19 cellular contexts compared by ENCODE assay signal in genomic region chr4:100098681-100099080, GRCh38.
DNase-seq lines count a peak whose midpoint lies in the region; ATAC-seq and TF ChIP-seq lines count a peak whose summit lies in the region.
"Had no signal": no experiment of that assay in that cellular context is flagged by ENCODE, and none has a peak within 500 bp of the region (broad histone marks: within the 10 kb centered on the region; RNA-seq: fewer than 3 reads in every experiment).

No MANE protein-coding gene starts in this region.

- no peak overlapping the region for H3K14ac ChIP-seq in mesenchymal stem cell (ENCODE audit: low read length in 2 of 2)

- ATAC-seq in mucosa of descending colon (no peak), GM21360 (IDR thresholded peaks at IDR 0.05; ENCODE audit: unreplicated experiment) (no peak)
- ATAC-seq: Right ventricle myocardium inferior had no signal

- peaks cover 15% of the 10 kb centered on the region for H3K4me1 ChIP-seq in A673 (ENCODE audit: insufficient read depth, low read length, poor library complexity, severe bottlenecking)
- H3K4me1 ChIP-seq in mesenchymal stem cell (ENCODE audit: control insufficient read depth, insufficient read depth, low read depth, low read length) = peaks cover 3% of the 10 kb centered on the region
- H3K4me1 ChIP-seq in mucosa of descending colon (ENCODE audit: low read depth) = no peaks in the 10 kb centered on the region

- no peaks in the 10 kb centered on the region for H3K79me1 ChIP-seq in mesenchymal stem cell (replicated peaks; ENCODE audit: low read length, poor library complexity, severe bottlenecking)

- DNase-seq in A673 (ENCODE audit: low spot score) (peak; percentile 39), DMS53 treated with DMSO at 0.1 percent for 48 hours (lab: John Stamatoyannopoulos, UW; ENCODE audit: unreplicated experiment) (peak; percentile 3), WERI-Rb-1 (peak; percentile 75), mesenchymal stem cell (peak; percentile 57), mucosa of descending colon (no peak), cardiac septum (ENCODE audit: low spot score) (no peak)
- DNase-seq in activated CD4-positive, alpha-beta T cell treated with anti-CD3 and anti-CD28 coated beads for 48 hours = no peak
- DNase-seq: CD8-positive, alpha-beta memory T cell; GF-D8; H9; Karpas-422; NCI-H1417 treated with DMSO at 0.1 percent for 48 hours; NCI-H1930; NCI-H526; Peyer's patch had no signal

- WGBS in mesenchymal stem cell = 47% methylated on average over 1 of the region's 2 CpGs

- no peak overlapping the region for H3K4ac ChIP-seq in mesenchymal stem cell (ENCODE audit: low read depth in 1 of 2, low read length in 2 of 2)

- H3K9me3 ChIP-seq in A673 (ENCODE audit: low read depth, low read length, poor library complexity, severe bottlenecking) = no peaks in the 10 kb centered on the region
- H3K9me3 ChIP-seq in WERI-Rb-1 (ENCODE audit: severe bottlenecking) = no peaks in the 10 kb centered on the region
- no peaks in the 10 kb centered on the region for H3K9me3 ChIP-seq in mesenchymal stem cell (ENCODE audit: control insufficient read depth, low read length)
- no peaks in the 10 kb centered on the region for H3K9me3 ChIP-seq in mucosa of descending colon
- H3K9me3 ChIP-seq: BLaER1 treated with 17β-estradiol and CSF1 and Interleukin-3, amounts not matched to agents 10 nM and 100 nM; Peyer's patch had no signal

- H3K18ac ChIP-seq in mesenchymal stem cell (ENCODE audit: low read depth in 1 of 2, low read length in 2 of 2) = no peak overlapping the region

- intact Hi-C loops in A673 (cut with micrococcal nuclease; ENCODE audit: unreplicated experiment) = loop anchor here (10.0 kb wide), 1 partner anchor 316 kb away; no protein-coding TSS in a partner anchor
- intact Hi-C loops in mucosa of descending colon (cut with DNase I, micrococcal nuclease) = no loop called here
- intact Hi-C loops in cardiac septum (cut with DNase I) = loop anchor here (5.0 to 10.0 kb wide), 2 partner anchors 316 to 639 kb away; no protein-coding TSS in a partner anchor

- TF ChIP-seq CTCF in A673 (conservative IDR thresholded peaks at IDR 0.05; ENCODE audit: low read depth, low read length) = no peak
- TF ChIP-seq CTCF in WERI-Rb-1 (IDR thresholded peaks at IDR 0.05; ENCODE audit: low read depth, low read length) = no peak
- no peak for TF ChIP-seq CTCF in mucosa of descending colon (IDR thresholded peaks at IDR 0.05)

- no peak overlapping the region for H2AFZ ChIP-seq in mesenchymal stem cell (ENCODE audit: low read depth, low read length)

- no TSS peak for BruUV-seq in A673 (replicated peaks; lab: Mats Ljungman, UMichigan)

- no peaks in the 10 kb centered on the region for H3K27me3 ChIP-seq in A673 (replicated peaks; ENCODE audit: insufficient read depth, low read depth, low read length, poor library complexity)
- H3K27me3 ChIP-seq in WERI-Rb-1 (ENCODE audit: insufficient read depth, low read depth, severe bottlenecking) = no peaks in the 10 kb centered on the region
- H3K27me3 ChIP-seq in mesenchymal stem cell (ENCODE audit: control insufficient read depth in 1 of 2, insufficient read depth in 1 of 2, low read length in 2 of 2) = no peaks in the 10 kb centered on the region
- H3K27me3 ChIP-seq: BLaER1 treated with 17β-estradiol and CSF1 and Interleukin-3, amounts not matched to agents 10 nM and 100 nM; Peyer's patch had no signal

- H4K8ac ChIP-seq in mesenchymal stem cell (ENCODE audit: low read length) = no peak overlapping the region

- no peak overlapping the region for H3K4me3 ChIP-seq in A673 (ENCODE audit: low read depth, low read length, poor library complexity, severe bottlenecking)
- H3K4me3 ChIP-seq in WERI-Rb-1 (ENCODE audit: low read depth, low read length) = no peak overlapping the region
- H3K4me3 ChIP-seq in mesenchymal stem cell (ENCODE audit: insufficient read depth in 1 of 2, low read depth in 1 of 2, low read length in 2 of 2) = no peak overlapping the region
- no peak overlapping the region for H3K4me3 ChIP-seq in mucosa of descending colon
- H3K4me3 ChIP-seq: BLaER1 treated with 17β-estradiol and CSF1 and Interleukin-3, amounts not matched to agents 10 nM and 100 nM; Peyer's patch; SK-N-MC had no signal

- H3K36me3 ChIP-seq in A673 (ENCODE audit: insufficient read depth, low read length, poor library complexity, severe bottlenecking) (no peaks in the 10 kb centered on the region), WERI-Rb-1 (no peaks in the 10 kb centered on the region), mesenchymal stem cell (ENCODE audit: control insufficient read depth in 1 of 2, insufficient read depth in 2 of 2, low read depth in 1 of 2, low read length in 2 of 2) (no peaks in the 10 kb centered on the region), mucosa of descending colon (ENCODE audit: low read depth) (no peaks in the 10 kb centered on the region)
- H3K36me3 ChIP-seq: BLaER1 treated with 17β-estradiol and CSF1 and Interleukin-3, amounts not matched to agents 10 nM and 100 nM; Peyer's patch had no signal

- no peak overlapping the region for H2BK5ac ChIP-seq in mesenchymal stem cell (ENCODE audit: low read depth, low read length, poor library complexity, severe bottlenecking)

- no peak overlapping the region for H4K91ac ChIP-seq in mesenchymal stem cell (ENCODE audit: low read length)

- no peak overlapping the region for H2BK12ac ChIP-seq in mesenchymal stem cell (ENCODE audit: low read length in 2 of 2)

- H2BK15ac ChIP-seq in mesenchymal stem cell (ENCODE audit: low read depth, poor library complexity, severe bottlenecking) = no peak overlapping the region

- CTCF ChIA-PET in A673 (lab: Charles Lee) = no interaction called here

- no peak overlapping the region for H2AK5ac ChIP-seq in mesenchymal stem cell (ENCODE audit: low read length, severe bottlenecking)

- no peak overlapping the region for H3K4me2 ChIP-seq in mesenchymal stem cell (ENCODE audit: low read length, poor library complexity, severe bottlenecking)

- H3K27ac ChIP-seq in A673 (ENCODE audit: low read depth, low read length, poor library complexity, severe bottlenecking) (no peak overlapping the region), WERI-Rb-1 (no peak overlapping the region), mesenchymal stem cell (ENCODE audit: low read length, poor library complexity, severe bottlenecking) (no peak overlapping the region)
- H3K27ac ChIP-seq: BLaER1 treated with 17β-estradiol and CSF1 and Interleukin-3, amounts not matched to agents 10 nM and 100 nM; Peyer's patch; SK-N-MC had no signal

- POLR2A ChIA-PET in A673 (lab: Charles Lee; ENCODE audit: low non-redundant PET) = interaction anchor here (0.8 kb wide), 1 partner anchor 28 kb away, joined by 4 read pairs; no protein-coding TSS in a partner anchor

- H2BK120ac ChIP-seq in mesenchymal stem cell (ENCODE audit: low read depth, low read length) = no peak overlapping the region

- no peak overlapping the region for H3K23ac ChIP-seq in mesenchymal stem cell (ENCODE audit: low read length in 2 of 2)

- H3K9ac ChIP-seq in mesenchymal stem cell (ENCODE audit: low read length) = no peak overlapping the region
- H3K9ac ChIP-seq: BLaER1 treated with 17β-estradiol and CSF1 and Interleukin-3, amounts not matched to agents 10 nM and 100 nM had no signal

Comparison
In these comparisons a context has a peak if more than half of its experiments do, and no peak if none do; other contexts are left out.
1. DNase-seq: peak in A673 (single experiment), DMS53 treated with DMSO at 0.1 percent for 48 hours (single experiment), WERI-Rb-1 (single experiment) and mesenchymal stem cell (single experiment); none in mucosa of descending colon (0 of 3), cardiac septum (single experiment) and activated CD4-positive, alpha-beta T cell treated with anti-CD3 and anti-CD28 coated beads for 48 hours (single experiment).
2. intact Hi-C loops: an anchor here in A673 (10.0 kb wide) and cardiac septum (5.0 to 10.0 kb wide); none called in mucosa of descending colon.